15 cellular contexts compared by ENCODE assay signal in the genomic region with DNA sequence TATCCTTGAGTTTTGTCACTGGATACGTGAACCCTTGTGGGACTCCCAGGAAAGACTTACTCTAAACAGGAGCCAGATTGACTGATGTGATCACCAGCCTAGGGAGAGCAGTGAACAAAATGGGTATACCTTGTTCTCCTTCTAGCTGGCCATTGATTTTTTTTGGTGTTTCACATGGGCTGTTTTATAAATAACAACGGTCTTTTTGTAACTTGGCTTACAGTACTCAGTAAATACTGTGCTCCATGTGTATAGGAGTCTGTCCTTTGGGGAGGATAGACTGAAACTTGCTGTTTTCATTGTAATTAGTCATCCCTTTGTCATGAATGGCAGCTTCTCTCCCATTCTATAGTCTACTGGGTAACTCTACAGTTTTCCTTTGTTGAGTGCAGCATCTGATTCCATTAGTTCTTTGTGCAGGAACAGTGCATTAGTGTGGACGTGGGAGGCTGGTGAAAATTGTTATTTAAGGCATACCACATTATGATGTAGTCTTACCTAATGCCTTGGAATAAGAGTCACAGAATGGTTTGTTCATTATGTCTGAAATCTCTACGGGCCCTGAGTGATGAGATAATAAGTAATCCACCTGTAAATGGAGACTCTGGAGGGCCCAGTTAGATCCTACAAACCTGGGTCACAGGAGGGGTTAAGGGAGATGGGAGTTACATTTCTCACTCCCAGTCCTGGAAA.
DNase-seq lines count a peak whose midpoint lies in the region; ATAC-seq and TF ChIP-seq lines count a peak whose summit lies in the region.
"Had no signal": no experiment of that assay in that cellular context is flagged by ENCODE, and none has a peak within 500 bp of the region (broad histone marks: within the 10 kb centered on the region; RNA-seq: fewer than 3 reads in every experiment).

No MANE protein-coding gene starts in this region.

- H3K27me3 ChIP-seq in GM23248 (replicated peaks; ENCODE audit: insufficient read depth) (no peaks in the 10 kb centered on the region), A673 (replicated peaks; ENCODE audit: insufficient read depth, low read depth, low read length, poor library complexity) (no peaks in the 10 kb centered on the region), MG63 (no peaks in the 10 kb centered on the region)
- H3K27me3 ChIP-seq: upper lobe of left lung had no signal

- H3K36me3 ChIP-seq in GM23248 (ENCODE audit: low read depth), result no peaks in the 10 kb centered on the region
- no peaks in the 10 kb centered on the region for H3K36me3 ChIP-seq in A673 (ENCODE audit: insufficient read depth, low read length, poor library complexity, severe bottlenecking)
- H3K36me3 ChIP-seq in MG63, result no peaks in the 10 kb centered on the region
- H3K36me3 ChIP-seq: upper lobe of left lung had no signal

- no peak overlapping the region for H2AFZ ChIP-seq in GM23248

- CTCF ChIA-PET in A673 (lab: Charles Lee), result no interaction called here

- ATAC-seq in HG02884 (IDR thresholded peaks at IDR 0.05; ENCODE audit: unreplicated experiment), result no peak

- H3F3A ChIP-seq in GM23248 (ENCODE audit: insufficient read depth), result no peaks in the 10 kb centered on the region

- H3K4me3 ChIP-seq in GM23248, result no peak overlapping the region
- no peak overlapping the region for H3K4me3 ChIP-seq in fibroblast of the aortic adventitia (ENCODE audit: low read depth, low read length)
- no peak overlapping the region for H3K4me3 ChIP-seq in A673 (ENCODE audit: low read depth, low read length, poor library complexity, severe bottlenecking)
- no peak overlapping the region for H3K4me3 ChIP-seq in MG63
- H3K4me3 ChIP-seq: upper lobe of left lung had no signal

- H3K9me2 ChIP-seq in GM23248 (ENCODE audit: insufficient read depth), result no peaks in the 10 kb centered on the region

- H3K9ac ChIP-seq in GM23248, result no peak overlapping the region

- peaks cover 15% of the 10 kb centered on the region for H3K4me1 ChIP-seq in GM23248 (ENCODE audit: insufficient read depth)
- H3K4me1 ChIP-seq in A673 (ENCODE audit: insufficient read depth, low read length, poor library complexity, severe bottlenecking), result no peaks in the 10 kb centered on the region
- H3K4me1 ChIP-seq: upper lobe of left lung had no signal

- H3K27ac ChIP-seq in GM23248 (no peak overlapping the region), A673 (ENCODE audit: low read depth, low read length, poor library complexity, severe bottlenecking) (no peak overlapping the region)
- H3K27ac ChIP-seq: upper lobe of left lung had no signal

- no peak overlapping the region for H3K4me2 ChIP-seq in GM23248 (ENCODE audit: unreplicated experiment)

- no peaks in the 10 kb centered on the region for H3K79me2 ChIP-seq in GM23248 (ENCODE audit: insufficient read depth)

- in situ Hi-C loops in GM23248 (cut with MboI), result no loop called here
- in situ Hi-C loops in SK-MEL-5 (cut with HindIII; ENCODE audit: low pct_unique_long_range_greater_than_20kb, low sequenced_read_pairs), result no loop called here

- DNase-seq in GM23248 (peak; percentile 10), SK-MEL-5 (ENCODE audit: low read depth, low spot score) (peak; percentile 91), fibroblast of the aortic adventitia (ENCODE audit: low read depth) (peak; percentile 16), renal cortical epithelial cell (ENCODE audit: low read depth) (peak; percentile 52), A673 (ENCODE audit: low spot score) (no peak), hepatic stellate cell (ENCODE audit: low spot score) (no peak), MG63 (no peak)
- DNase-seq: activated naive CD8-positive, alpha-beta T cell treated with anti-CD3 and anti-CD28 coated beads, Interleukin-2, amount 10 ng/mL, durations not matched to agents 7 days and 5 days; DMS 273 treated with DMSO at 0.1 percent for 48 hours; erythroblast; NCI-H2029 treated with DMSO at 0.1 percent for 48 hours; nephron progenitor cell; stimulated activated CD4-positive, alpha-beta T cell treated with anti-CD3 and anti-CD28 coated beads, Interleukin-4, amount 100 ng/mL, for 4 hours; upper lobe of left lung had no signal

- WGBS in GM23248 (ENCODE audit: low coverage in 1 of 2, low lambda C conversion rate in 2 of 2, missing lambda C conversion rate in 2 of 2), 2 experiments, result 84 to 93% methylated on average over 4 of the region's 4 CpGs

- POLR2A ChIA-PET in A673 (lab: Charles Lee; ENCODE audit: low non-redundant PET), result no interaction called here

- H4K20me1 ChIP-seq in GM23248 (ENCODE audit: insufficient read depth), result no peaks in the 10 kb centered on the region

- intact Hi-C loops in A673 (cut with micrococcal nuclease; ENCODE audit: unreplicated experiment), result no loop called here

- H3K9me3 ChIP-seq in GM23248 (ENCODE audit: low read depth), result no peaks in the 10 kb centered on the region
- no peaks in the 10 kb centered on the region for H3K9me3 ChIP-seq in A673 (ENCODE audit: low read depth, low read length, poor library complexity, severe bottlenecking)
- no peaks in the 10 kb centered on the region for H3K9me3 ChIP-seq in MG63
- H3K9me3 ChIP-seq: upper lobe of left lung had no signal

- TF ChIP-seq CTCF in fibroblast of the aortic adventitia (IDR thresholded peaks at IDR 0.05; ENCODE audit: insufficient read depth, low read length) (no peak), A673 (conservative IDR thresholded peaks at IDR 0.05; ENCODE audit: low read depth, low read length) (no peak)

- BruUV-seq in A673 (replicated peaks; lab: Mats Ljungman, UMichigan), result no TSS peak

Comparison
In these comparisons a context has a peak if more than half of its experiments do, and no peak if none do; other contexts are left out.
1. DNase-seq: peak in GM23248 (single experiment), SK-MEL-5 (single experiment), fibroblast of the aortic adventitia (single experiment) and renal cortical epithelial cell (single experiment); none in A673 (single experiment), hepatic stellate cell (single experiment) and MG63 (single experiment).